Comparison of ENCODE assay signal across 10 cellular contexts in the genomic region with DNA sequence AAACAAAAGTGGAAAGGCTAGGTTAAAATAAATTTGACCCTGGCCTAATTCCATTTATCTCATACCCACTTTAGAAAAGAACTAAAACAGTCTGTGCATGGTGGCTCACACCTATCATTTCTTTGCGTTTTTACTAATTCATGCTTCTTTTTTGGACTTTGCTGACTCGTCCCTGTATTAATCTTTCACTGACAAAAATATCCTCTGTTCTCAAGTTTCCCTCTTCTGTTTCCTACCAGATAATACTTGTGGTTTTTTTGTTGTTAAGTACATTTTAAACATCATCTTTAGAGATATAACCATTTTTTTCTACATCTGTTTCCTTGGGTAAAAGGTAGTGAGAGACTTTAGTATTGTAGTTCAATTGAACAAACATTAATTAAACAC. TPM values are rescaled to one million over a fixed set of nuclear protein-coding genes. Genes with fewer than 3 reads are reported as not detected.
DNase-seq lines count a peak whose midpoint lies in the region; ATAC-seq and TF ChIP-seq lines count a peak whose summit lies in the region.
"Had no signal": no experiment of that assay in that cellular context is flagged by ENCODE, and none has a peak within 500 bp of the region (broad histone marks: within the 10 kb centered on the region; RNA-seq: fewer than 3 reads in every experiment).

No MANE protein-coding gene starts in this region.

- H3K27me3 ChIP-seq in SK-N-SH (ENCODE audit: insufficient read depth) (no peaks in the 10 kb centered on the region), spleen (replicated peaks in 1 of 7) (no peaks in the 10 kb centered on the region), osteoblast (ENCODE audit: insufficient read depth, low read length) (no peaks in the 10 kb centered on the region)
- H3K27me3 ChIP-seq: tibial artery had no signal

- POLR2A ChIA-PET in SK-N-SH (lab: Yijun Ruan, JAX): no interaction called here

- WGBS in SK-N-SH (ENCODE audit: low lambda C conversion rate): 42% methylated on average over 2 of the region's 2 CpGs
- WGBS in spleen, 5 donors: 8 to 21% (median 13%) methylated on average over 2 of the region's 2 CpGs

- H3K36me3 ChIP-seq in SK-N-SH (replicated peaks in 1 of 2; ENCODE audit: control insufficient read depth in 1 of 2, insufficient read depth in 2 of 2, low read length in 1 of 2) (peaks cover 0 to 2% of the 10 kb centered on the region in 2 experiments), spleen (peaks cover 0 to 17% (median 0%) of the 10 kb centered on the region in 6 donors), osteoblast (ENCODE audit: insufficient read depth, low read length) (peaks cover 2% of the 10 kb centered on the region)
- H3K36me3 ChIP-seq: tibial artery had no signal

- H3K27ac ChIP-seq in SK-N-SH (ENCODE audit: low read depth in 2 of 2, low read length in 1 of 2) (peak overlapping the region; percentile 29 to 64), spleen (peak overlapping the region in 5 of 8 donors; percentile 4 to 51 (median 17)), osteoblast (ENCODE audit: low read depth, low read length) (no peak overlapping the region)
- H3K27ac ChIP-seq: tibial artery had no signal

- no peak for TF ChIP-seq POLR2A in spleen (IDR thresholded peaks at IDR 0.05)

- ATAC-seq in activated T-cell treated with anti-CD3 and anti-CD28 coated beads, Interleukin-2, amount 50 U/mL, for 4 hours: peak in 1 of 2 donors; percentile 21

- peaks cover 3% of the 10 kb centered on the region for H3F3A ChIP-seq in SK-N-SH (replicated peaks; ENCODE audit: insufficient read depth)

- H3K4me3 ChIP-seq in SK-N-SH (ENCODE audit: low read depth in 2 of 2, low read length in 1 of 2) (no peak overlapping the region), spleen (no peak overlapping the region), osteoblast (ENCODE audit: insufficient read depth, low read length) (no peak overlapping the region)
- H3K4me3 ChIP-seq: tibial artery had no signal

- intact Hi-C loops in spleen (cut with DNase I; ENCODE audit: low total_unique reads): no loop called here

- TF ChIP-seq EP300 in SK-N-SH (IDR thresholded peaks at IDR 0.05; ENCODE audit: borderline replicate concordance in 1 of 2, low read depth in 1 of 2, low read length in 1 of 2): no peak

- DNase-seq in activated T-cell treated with anti-CD3 and anti-CD28 coated beads, Interleukin-2, amount 50 U/mL, for 4 hours: no peak
- no peak for DNase-seq in activated T-cell treated with anti-CD3 and anti-CD28 coated beads, Interleukin-2, amount 50 U/mL, for 1 hour
- DNase-seq in SK-N-SH: no peak
- no peak for DNase-seq in endothelial cell (ENCODE audit: low spot score)
- DNase-seq in spleen: no peak
- DNase-seq in Ammon's horn (ENCODE audit: low spot score): no peak
- no peak for DNase-seq in osteoblast (ENCODE audit: insufficient read length, low spot score, missing footprints)
- no peak for DNase-seq in NCI-H82 treated with DMSO at 0.1 percent for 48 hours (lab: John Stamatoyannopoulos, UW; ENCODE audit: unreplicated experiment)
- DNase-seq: NCI-H1105 treated with DMSO at 0.1 percent for 48 hours, tibial artery had no signal

- H3K4me1 Mint-ChIP-seq in activated T-cell treated with anti-CD3 and anti-CD28 coated beads, Interleukin-2, amount 50 U/mL, for 4 hours (ENCODE audit: low read depth): peaks cover 72% of the 10 kb centered on the region
- peaks cover 19% of the 10 kb centered on the region for H3K4me1 Mint-ChIP-seq in endothelial cell (ENCODE audit: unreplicated experiment)

- H3K27me3 Mint-ChIP-seq in activated T-cell treated with anti-CD3 and anti-CD28 coated beads, Interleukin-2, amount 50 U/mL, for 4 hours (ENCODE audit: low read depth): no peaks in the 10 kb centered on the region
- peaks cover 2% of the 10 kb centered on the region for H3K27me3 Mint-ChIP-seq in endothelial cell (ENCODE audit: unreplicated experiment)

- peaks cover 98% of the 10 kb centered on the region for H3K79me2 ChIP-seq in SK-N-SH (ENCODE audit: insufficient read depth)
- peaks cover 90% of the 10 kb centered on the region for H3K79me2 ChIP-seq in osteoblast (ENCODE audit: insufficient read depth, low read length)

- H3K4me3 Mint-ChIP-seq in activated T-cell treated with anti-CD3 and anti-CD28 coated beads, Interleukin-2, amount 50 U/mL, for 4 hours: peak overlapping the region; percentile 59
- no peak overlapping the region for H3K4me3 Mint-ChIP-seq in endothelial cell (ENCODE audit: unreplicated experiment)

- no peak for TF ChIP-seq RAD21 in SK-N-SH (IDR thresholded peaks at IDR 0.05; ENCODE audit: low read length)

- TF ChIP-seq CTCF in SK-N-SH (IDR thresholded peaks at IDR 0.05): no peak
- no peak for TF ChIP-seq CTCF in endothelial cell (IDR thresholded peaks at IDR 0.05; ENCODE audit: unreplicated experiment)
- no peak for TF ChIP-seq CTCF in spleen (IDR thresholded peaks at IDR 0.05 in 8 of 11, conservative IDR thresholded peaks at IDR 0.05 in 3 of 11)
- TF ChIP-seq CTCF in osteoblast (IDR thresholded peaks at IDR 0.05; ENCODE audit: extremely low read depth, low read depth, low read length): no peak

- H3K4me2 ChIP-seq in SK-N-SH: no peak overlapping the region
- no peak overlapping the region for H3K4me2 ChIP-seq in osteoblast (ENCODE audit: insufficient read depth, low read length)

- H2AFZ ChIP-seq in SK-N-SH (ENCODE audit: low read depth) (no peak overlapping the region), osteoblast (ENCODE audit: low read length) (no peak overlapping the region)

- H3K9me3 ChIP-seq in SK-N-SH (no peaks in the 10 kb centered on the region), spleen (no peaks in the 10 kb centered on the region), osteoblast (ENCODE audit: low read depth, low read length) (no peaks in the 10 kb centered on the region)
- H3K9me3 ChIP-seq: tibial artery had no signal

- H3K4me1 ChIP-seq in SK-N-SH (ENCODE audit: control insufficient read depth in 1 of 2, insufficient read depth in 2 of 2, low read depth in 1 of 2, low read length in 1 of 2): peaks cover 14 to 26% of the 10 kb centered on the region in 2 experiments; a peak in 3 of 4 replicates
- peaks cover 19 to 95% (median 68%) of the 10 kb centered on the region in 6 donors for H3K4me1 ChIP-seq in spleen
- H3K4me1 ChIP-seq in osteoblast (ENCODE audit: insufficient read depth, low read length): peaks cover 27% of the 10 kb centered on the region

- peak overlapping the region; percentile 62 for H3K27ac Mint-ChIP-seq in endothelial cell (ENCODE audit: unreplicated experiment)

- no peaks in the 10 kb centered on the region for H3K9me3 Mint-ChIP-seq in activated T-cell treated with anti-CD3 and anti-CD28 coated beads, Interleukin-2, amount 50 U/mL, for 4 hours
- no peaks in the 10 kb centered on the region for H3K9me3 Mint-ChIP-seq in endothelial cell (ENCODE audit: unreplicated experiment)

- no peak overlapping the region for H3K9ac ChIP-seq in SK-N-SH

- CTCF ChIA-PET in SK-N-SH (lab: Yijun Ruan, JAX): no interaction called here

- no peaks in the 10 kb centered on the region for H3K9me2 ChIP-seq in SK-N-SH

- H3K36me3 Mint-ChIP-seq in activated T-cell treated with anti-CD3 and anti-CD28 coated beads, Interleukin-2, amount 50 U/mL, for 4 hours (ENCODE audit: insufficient read depth): peaks cover 16% of the 10 kb centered on the region
- no peaks in the 10 kb centered on the region for H3K36me3 Mint-ChIP-seq in endothelial cell (ENCODE audit: low read depth, unreplicated experiment)

- H4K20me1 ChIP-seq in SK-N-SH (ENCODE audit: insufficient read depth) (no peaks in the 10 kb centered on the region), osteoblast (ENCODE audit: insufficient read depth, low read length) (peaks cover 3% of the 10 kb centered on the region)

TF ChIP-seq in SK-N-SH, 30 proteins besides CTCF, POLR2A, EP300 and RAD21:
- TF ChIP-seq RFX5 (IDR thresholded peaks at IDR 0.05; ENCODE audit: low read length) (no peak), ELF1 (IDR thresholded peaks at IDR 0.05) (no peak), PBX3 (IDR thresholded peaks at IDR 0.05) (0 out of 2 replicates have a peak, but pooled peaks have one; percentile 25), TCF12 (IDR thresholded peaks at IDR 0.05) (peak; percentile 23; the same call in 1 of the 2 replicates)

RNA-seq across cellular contexts. Expression of gene CNST, which starts 11.5 kb away (rescaled TPM):
- total RNA-seq in activated T-cell treated with anti-CD3 and anti-CD28 coated beads, Interleukin-2, amount 50 U/mL, for 4 hours: 10 to 100 TPM; 32.1 to 33.5 (median 32.3) TPM
- 21.7 and 29.8 TPM in 2 replicates for polyA plus RNA-seq in SK-N-SH (2012; rRNA removed)
- 26.4 and 27.7 TPM in 2 replicates for polyA plus RNA-seq in SK-N-SH (2012; cell fraction: cytosol; rRNA removed)
- polyA plus RNA-seq in SK-N-SH (2012; cell fraction: nucleus; rRNA removed): 34.0 and 50.1 TPM in 2 replicates
- 14.6 TPM for total RNA-seq in endothelial cell (ENCODE audit: unreplicated experiment)
- total RNA-seq in spleen: 10 to 100 TPM; 28.8 to 40.5 (median 31.9) TPM
- polyA plus RNA-seq in spleen: 1 to 10 TPM; 7.5 to 8.6 (median 8.1) TPM
- 21.2 and 25.7 TPM in 2 replicates for total RNA-seq in osteoblast

RNA-seq across cellular contexts. Expression of gene TFB2M, which starts 11.7 kb away (rescaled TPM):
- total RNA-seq in activated T-cell treated with anti-CD3 and anti-CD28 coated beads, Interleukin-2, amount 50 U/mL, for 4 hours: 10 to 100 TPM; 41.7 to 45.8 (median 42.8) TPM
- polyA plus RNA-seq in SK-N-SH (2012; rRNA removed) (17.3 and 26.2 TPM in 2 replicates), spleen (10 to 100 TPM in 1 of 3 donors, 1 to 10 TPM in 2; 7.4 to 10.2 (median 9.2) TPM)
- polyA plus RNA-seq in SK-N-SH (2012; cell fraction: cytosol; rRNA removed): 29.0 and 40.0 TPM in 2 replicates
- 13.5 and 23.2 TPM in 2 replicates for polyA plus RNA-seq in SK-N-SH (2012; cell fraction: nucleus; rRNA removed)
- total RNA-seq in endothelial cell (ENCODE audit: unreplicated experiment) (9.5 TPM), spleen (10 to 100 TPM in 1 of 7 donors, 1 to 10 TPM in 6; 7.2 to 11.9 (median 8.7) TPM), osteoblast (18.3 and 19.5 TPM in 2 replicates)
